In genomic region chr5:42808888-42809611, GRCh38 we compare ENCODE assay signal across 19 cellular contexts. TPM values are rescaled to one million over a fixed set of nuclear protein-coding genes. Genes with fewer than 3 reads are reported as not detected.
DNase-seq lines count a peak whose midpoint lies in the region; ATAC-seq and TF ChIP-seq lines count a peak whose summit lies in the region.
"Had no signal": no experiment of that assay in that cellular context is flagged by ENCODE, and none has a peak within 500 bp of the region (broad histone marks: within the 10 kb centered on the region; RNA-seq: fewer than 3 reads in every experiment).

No MANE protein-coding gene starts in this region.

- H3K36me3 Mint-ChIP-seq in brain (peaks cover 5% of the 10 kb centered on the region), nephron (ENCODE audit: low read depth) (peaks cover 45% of the 10 kb centered on the region)
- H3K36me3 Mint-ChIP-seq: natural killer cell treated with Interleukin-12 subunit alpha and Interleukin-12 subunit beta and Interleukin-15 and Interleukin-18, amount 100 ng/mL, for 72 hours had no signal

- 52 to 71% methylated on average over 2 to 3 of the region's 4 CpGs for WGBS in gastroesophageal sphincter (ENCODE audit: low coverage in 1 of 2), 2 donors

- no peaks in the 10 kb centered on the region for H3K27me3 ChIP-seq in gastroesophageal sphincter

- H3K4me3 Mint-ChIP-seq in brain (peak overlapping the region in 4 of 5 experiments; percentile 37 to 74 (median 58)), nephron (peak overlapping the region; percentile 76 to 82 (median 80))
- H3K4me3 Mint-ChIP-seq: activated CD8-positive, alpha-beta T cell treated with anti-CD3 and anti-CD28 coated beads, Interleukin-2, amount 10 ng/mL, durations not matched to agents 7 days and 5 days; activated naive CD8-positive, alpha-beta T cell treated with anti-CD3 and anti-CD28 coated beads, Interleukin-2, amount 50 U/mL, for 24 hours; HFFc6; natural killer cell treated with Interleukin-12 subunit alpha and Interleukin-12 subunit beta and Interleukin-15 and Interleukin-18, amount 100 ng/mL, for 72 hours had no signal

- TF ChIP-seq CTCF in brain (conservative IDR thresholded peaks at IDR 0.05): no peak
- no peak for TF ChIP-seq CTCF in gastroesophageal sphincter (IDR thresholded peaks at IDR 0.05)
- no peak for TF ChIP-seq CTCF in nephron (IDR thresholded peaks at IDR 0.05; ENCODE audit: unreplicated experiment in 3 of 3)

- H3K36me3 ChIP-seq in gastroesophageal sphincter: peaks cover 0 to 35% of the 10 kb centered on the region in 2 donors

- TF ChIP-seq POLR2A in gastroesophageal sphincter (IDR thresholded peaks at IDR 0.05): no peak

- peak overlapping the region in 1 of 5 experiments; percentile 41 for H3K27ac Mint-ChIP-seq in brain
- peak overlapping the region; percentile 26 to 49 (median 31) for H3K27ac Mint-ChIP-seq in nephron
- H3K27ac Mint-ChIP-seq: activated CD8-positive, alpha-beta T cell treated with anti-CD3 and anti-CD28 coated beads, Interleukin-2, amount 10 ng/mL, durations not matched to agents 7 days and 5 days; activated naive CD8-positive, alpha-beta T cell treated with anti-CD3 and anti-CD28 coated beads, Interleukin-2, amount 50 U/mL, for 24 hours; HFFc6; natural killer cell treated with Interleukin-12 subunit alpha and Interleukin-12 subunit beta and Interleukin-15 and Interleukin-18, amount 100 ng/mL, for 72 hours had no signal

- H3K27ac ChIP-seq in gastroesophageal sphincter (no peak overlapping the region), temporal lobe (ENCODE audit: low read depth, low read length) (peak overlapping the region; percentile 30)
- H3K27ac ChIP-seq: RWPE1 had no signal

- H3K27me3 Mint-ChIP-seq in brain (no peaks in the 10 kb centered on the region), nephron (ENCODE audit: low read depth) (no peaks in the 10 kb centered on the region)
- H3K27me3 Mint-ChIP-seq: activated naive CD8-positive, alpha-beta T cell treated with anti-CD3 and anti-CD28 coated beads, Interleukin-2, amount 50 U/mL, for 24 hours; natural killer cell treated with Interleukin-12 subunit alpha and Interleukin-12 subunit beta and Interleukin-15 and Interleukin-18, amount 100 ng/mL, for 72 hours had no signal

- no peak for TF ChIP-seq EP300 in gastroesophageal sphincter (IDR thresholded peaks at IDR 0.05)

- no peaks in the 10 kb centered on the region for H3K9me3 Mint-ChIP-seq in brain
- no peaks in the 10 kb centered on the region for H3K9me3 Mint-ChIP-seq in nephron
- H3K9me3 Mint-ChIP-seq: activated naive CD8-positive, alpha-beta T cell treated with anti-CD3 and anti-CD28 coated beads, Interleukin-2, amount 50 U/mL, for 24 hours; HFFc6; natural killer cell treated with Interleukin-12 subunit alpha and Interleukin-12 subunit beta and Interleukin-15 and Interleukin-18, amount 100 ng/mL, for 72 hours had no signal

- H3K9me3 ChIP-seq in gastroesophageal sphincter: no peaks in the 10 kb centered on the region

- H3K4me3 ChIP-seq in gastroesophageal sphincter: peak overlapping the region; percentile 10 to 51

- ATAC-seq in gastroesophageal sphincter: no peak
- ATAC-seq in GM21529 (IDR thresholded peaks at IDR 0.05; ENCODE audit: unreplicated experiment): no peak
- ATAC-seq: activated CD8-positive, alpha-beta T cell treated with anti-CD3 and anti-CD28 coated beads, Interleukin-2, amount 10 ng/mL, durations not matched to agents 7 days and 5 days; activated naive CD8-positive, alpha-beta T cell treated with anti-CD3 and anti-CD28 coated beads, Interleukin-2, amount 50 U/mL, for 24 hours; natural killer cell treated with Interleukin-12 subunit alpha and Interleukin-12 subunit beta and Interleukin-15 and Interleukin-18, amount 100 ng/mL, for 72 hours had no signal

- H3K4me1 ChIP-seq in gastroesophageal sphincter: peaks cover 0 to 42% (median 7%) of the 10 kb centered on the region in 3 donors

- H3K4me1 Mint-ChIP-seq in brain (peaks cover 34% of the 10 kb centered on the region), nephron (peaks cover 33% of the 10 kb centered on the region)

- DNase-seq in LoVo (ENCODE audit: low spot score): no peak
- no peak for DNase-seq in medulla oblongata (ENCODE audit: extremely low spot score)
- DNase-seq in 8988T: no peak
- DNase-seq: activated CD8-positive, alpha-beta T cell treated with anti-CD3 and anti-CD28 coated beads, Interleukin-2, amount 10 ng/mL, durations not matched to agents 7 days and 5 days; activated naive CD8-positive, alpha-beta T cell treated with anti-CD3 and anti-CD28 coated beads, Interleukin-2, amount 50 U/mL, for 24 hours; central memory CD4-positive, alpha-beta T cell; COR-L47; HFFc6; NCI-H1417 treated with DMSO at 0.1 percent for 48 hours; NCI-H2227 treated with DMSO at 0.1 percent for 48 hours; stimulated activated CD4-positive, alpha-beta T cell treated with anti-CD3 and anti-CD28 coated beads, Interleukin-2, amount 100 ng/mL, for 24 hours had no signal

RNA-seq across cellular contexts. Expression of gene SELENOP, which starts 2.6 kb away (rescaled TPM):
- polyA plus RNA-seq in brain (ENCODE audit: insufficient read depth, low read depth, low replicate concordance): 87.4 TPM
- 100 to 1,000 TPM in 3 of 4 donors, 10 to 100 TPM in 1; 79.2 to 489 (median 247) TPM for total RNA-seq in gastroesophageal sphincter
- total RNA-seq in temporal lobe: 35.4 TPM
- total RNA-seq: HT1080 had no signal

RNA-seq across cellular contexts. Expression of gene CCDC152, which starts 52.4 kb away (rescaled TPM):
- polyA plus RNA-seq in brain (ENCODE audit: insufficient read depth, low read depth, low replicate concordance): 0.25 TPM
- 1 to 10 TPM in 2 of 4 donors, under 1 TPM in 2; 0.16 to 1.2 (median 1.1) TPM for total RNA-seq in gastroesophageal sphincter
- total RNA-seq in temporal lobe: 6.1 TPM
- total RNA-seq: HT1080 had no signal
